30 cellular contexts compared by ENCODE assay signal in the genomic region with DNA sequence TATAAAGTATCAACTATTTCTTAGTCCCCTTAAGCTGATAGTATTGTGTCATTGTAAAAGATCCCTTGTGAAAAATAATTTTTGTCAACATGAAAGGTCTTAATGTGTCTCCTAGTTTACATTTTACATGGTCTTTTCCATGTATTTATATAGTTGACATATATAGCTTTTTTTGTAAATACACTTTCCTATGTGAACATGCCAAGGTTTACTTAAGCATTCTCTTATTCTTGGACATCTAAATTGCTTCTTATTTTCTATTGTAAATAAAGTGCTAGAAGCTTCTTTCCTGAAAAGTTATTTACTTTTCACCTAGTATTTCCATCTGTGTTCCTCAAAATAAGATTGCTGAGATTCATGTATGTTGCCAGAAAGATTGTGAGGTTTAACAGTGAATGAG.
"Had no signal": no experiment of that assay in that cellular context is flagged by ENCODE, and none has a peak within 500 bp of the region (broad histone marks: within the 10 kb centered on the region; RNA-seq: fewer than 3 reads in every experiment).

No MANE protein-coding gene starts in this region.

- ATAC-seq: esophagus mucosa; gastrocnemius medialis; left ventricle myocardium superior; mucosa of descending colon; natural killer cell treated with Interleukin-12 subunit alpha and Interleukin-12 subunit beta and Interleukin-15 and Interleukin-18, amount 100 ng/mL, for 72 hours; sciatic nerve; stimulated activated memory B cell treated with anti-CD40 and anti-IgM and Interleukin-4, amounts not matched to agents 10 μg/mL and 1 μg/mL and 100 μg/mL, for 72 hours; stimulated activated naive CD8-positive, alpha-beta T cell treated with anti-CD3 and anti-CD28 coated beads, Interleukin-15, Interleukin-2, amounts not matched to agents 100 U/mL and 50 U/mL, for 24 hours had no signal

- H3K4me3 ChIP-seq: gastrocnemius medialis, lower lobe of right lung, mucosa of descending colon, prostate gland, right atrium auricular region, testis, tibial artery had no signal

- H3K9me3 Mint-ChIP-seq: dendritic cell treated with granulocyte-macrophage colony-stimulating factor and Interleukin-4, amounts not matched to agents 40 ng/mL and 50 ng/mL, for 4 days; endodermal cell; memory B cell; mesothelial cell of epicardium; naive B cell; natural killer cell treated with Interleukin-12 subunit alpha and Interleukin-12 subunit beta and Interleukin-15 and Interleukin-18, amount 100 ng/mL, for 72 hours; neural crest cell; stimulated activated memory B cell treated with anti-CD40 and anti-IgM and Interleukin-4, amounts not matched to agents 10 μg/mL and 1 μg/mL and 100 μg/mL, for 72 hours; type B pancreatic cell had no signal

- H3K27me3 ChIP-seq: gastrocnemius medialis, neutrophil, right atrium auricular region, testis, tibial artery had no signal

- H3K9me3 ChIP-seq: gastrocnemius medialis, lower lobe of right lung, mucosa of descending colon, neutrophil, prostate gland, right atrium auricular region, testis, tibial artery had no signal

- H3K36me3 Mint-ChIP-seq: natural killer cell treated with Interleukin-12 subunit alpha and Interleukin-12 subunit beta and Interleukin-15 and Interleukin-18, amount 100 ng/mL, for 72 hours had no signal

- H3K27ac Mint-ChIP-seq: dendritic cell treated with granulocyte-macrophage colony-stimulating factor and Interleukin-4, amounts not matched to agents 40 ng/mL and 50 ng/mL, for 4 days; endodermal cell; memory B cell; mesothelial cell of epicardium; natural killer cell treated with Interleukin-12 subunit alpha and Interleukin-12 subunit beta and Interleukin-15 and Interleukin-18, amount 100 ng/mL, for 72 hours; stimulated activated memory B cell treated with anti-CD40 and anti-IgM and Interleukin-4, amounts not matched to agents 10 μg/mL and 1 μg/mL and 100 μg/mL, for 72 hours; type B pancreatic cell had no signal

- H3K36me3 ChIP-seq: gastrocnemius medialis, lower lobe of right lung, prostate gland, right atrium auricular region, tibial artery had no signal

- FAIRE-seq: keratinocyte had no signal

- H3K27me3 Mint-ChIP-seq: dendritic cell treated with granulocyte-macrophage colony-stimulating factor and Interleukin-4, amounts not matched to agents 40 ng/mL and 50 ng/mL, for 4 days; memory B cell; naive B cell; natural killer cell treated with Interleukin-12 subunit alpha and Interleukin-12 subunit beta and Interleukin-15 and Interleukin-18, amount 100 ng/mL, for 72 hours; stimulated activated memory B cell treated with anti-CD40 and anti-IgM and Interleukin-4, amounts not matched to agents 10 μg/mL and 1 μg/mL and 100 μg/mL, for 72 hours; type B pancreatic cell had no signal

- H2AFZ ChIP-seq: parathyroid adenoma had no signal

- H3K4me3 Mint-ChIP-seq: dendritic cell treated with granulocyte-macrophage colony-stimulating factor and Interleukin-4, amounts not matched to agents 40 ng/mL and 50 ng/mL, for 4 days; endodermal cell; memory B cell; mesothelial cell of epicardium; naive B cell; natural killer cell treated with Interleukin-12 subunit alpha and Interleukin-12 subunit beta and Interleukin-15 and Interleukin-18, amount 100 ng/mL, for 72 hours; neural crest cell; stimulated activated memory B cell treated with anti-CD40 and anti-IgM and Interleukin-4, amounts not matched to agents 10 μg/mL and 1 μg/mL and 100 μg/mL, for 72 hours; type B pancreatic cell had no signal

- H3K27ac ChIP-seq: epithelial cell of prostate, gastrocnemius medialis, lower lobe of right lung, neutrophil, parathyroid adenoma, prostate gland, right atrium auricular region, tibial artery had no signal

- H3K9ac ChIP-seq: parathyroid adenoma had no signal

- H3K4me1 ChIP-seq: prostate gland had no signal

- DNase-seq: effector CD8-positive, alpha-beta T cell; endodermal cell; foreskin fibroblast; gastrocnemius medialis; head of caudate nucleus; left ventricle myocardium superior; lower lobe of right lung; mucosa of descending colon; naive B cell; stimulated activated CD4-positive, alpha-beta T cell treated with anti-CD3 and anti-CD28 coated beads, Interleukin-2, amount 100 ng/mL, for 24 hours; stimulated activated CD4-positive, alpha-beta T cell treated with anti-CD3 and anti-CD28 coated beads, Interleukin-4, amount 100 ng/mL, for 24 hours; stimulated activated naive CD8-positive, alpha-beta T cell treated with anti-CD3 and anti-CD28 coated beads, Interleukin-15, Interleukin-2, amounts not matched to agents 100 U/mL and 50 U/mL, for 24 hours; substantia nigra; testis; tibial artery had no signal
